Comparison of ENCODE assay signal across 8 cellular contexts in the genomic region with DNA sequence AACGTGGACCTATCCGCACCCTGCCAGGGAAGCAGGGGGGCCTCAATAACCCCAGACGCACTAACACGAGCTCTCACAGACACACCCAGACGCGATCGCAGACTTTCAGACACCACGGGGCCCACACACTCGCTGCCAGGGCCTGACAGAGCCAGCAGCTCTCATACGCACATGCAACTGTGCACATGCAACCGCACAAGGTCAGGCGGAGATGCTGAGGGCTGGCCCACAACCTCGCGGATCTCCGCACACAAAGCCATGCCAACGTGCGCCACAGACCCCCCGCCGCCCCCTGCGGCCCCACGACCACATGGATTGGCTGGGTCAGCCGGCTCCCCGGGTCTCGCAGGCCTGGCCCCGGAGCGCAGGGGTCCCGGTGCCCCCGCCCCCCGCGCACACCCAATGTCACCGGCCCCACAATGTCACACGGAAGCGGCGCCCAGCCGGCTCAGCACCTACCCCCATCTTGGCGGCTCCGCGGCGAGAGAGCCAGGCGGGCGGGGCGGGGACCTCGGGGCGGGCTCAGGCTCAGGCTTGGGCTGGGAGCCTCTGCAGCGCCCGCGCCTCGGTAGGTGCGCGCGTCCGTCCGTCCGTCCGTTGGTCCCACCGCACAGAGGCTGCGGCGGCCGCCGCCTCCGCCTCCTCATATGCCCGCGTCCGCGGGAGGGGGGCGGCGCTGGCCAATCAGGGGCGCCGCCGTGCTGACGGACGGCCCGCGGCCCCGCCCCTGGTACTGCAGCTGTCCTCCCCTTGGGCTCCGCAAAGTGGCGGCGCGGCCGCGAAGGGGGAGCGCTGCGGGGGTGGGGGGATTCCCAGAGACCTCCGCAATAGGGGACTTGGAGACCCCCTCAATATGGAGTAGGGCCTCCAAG. TPM values are rescaled to one million over a fixed set of nuclear protein-coding genes. Genes with fewer than 3 reads are reported as not detected.
DNase-seq lines count a peak whose midpoint lies in the region; ATAC-seq and TF ChIP-seq lines count a peak whose summit lies in the region.

A gene (minus strand): TSS at position 619 of the 872 bp plus-strand sequence. CDS start 154 bp downstream, at position 465.

- H3K4me3 Mint-ChIP-seq in activated CD4-positive, alpha-beta T cell treated with anti-CD3 and anti-CD28 coated beads, Interleukin-2, amount 10 ng/mL, durations not matched to agents 24 days and 14 days: peak within 1 kb of the TSS; percentile 71

- H3K27me3 Mint-ChIP-seq in activated CD4-positive, alpha-beta T cell treated with anti-CD3 and anti-CD28 coated beads, Interleukin-2, amount 10 ng/mL, durations not matched to agents 24 days and 14 days: peaks cover 44% of the 10 kb centered on the region

- no peaks in the 10 kb centered on the region for H3K36me3 Mint-ChIP-seq in activated CD4-positive, alpha-beta T cell treated with anti-CD3 and anti-CD28 coated beads, Interleukin-2, amount 10 ng/mL, durations not matched to agents 24 days and 14 days (ENCODE audit: low read depth)

- POLR2A ChIA-PET in AG04449 (lab: Yijun Ruan, JAX): no interaction called here

- CTCF ChIA-PET in AG04449 (lab: Yijun Ruan, JAX): no interaction called here

- no peak for TF ChIP-seq CTCF in AG04449 (IDR thresholded peaks at IDR 0.05; ENCODE audit: insufficient read depth, low read length, missing control alignments)

- H3K9me3 Mint-ChIP-seq in activated CD4-positive, alpha-beta T cell treated with anti-CD3 and anti-CD28 coated beads, Interleukin-2, amount 10 ng/mL, durations not matched to agents 24 days and 14 days: no peaks in the 10 kb centered on the region

- H3K27ac Mint-ChIP-seq in activated CD4-positive, alpha-beta T cell treated with anti-CD3 and anti-CD28 coated beads, Interleukin-2, amount 10 ng/mL, durations not matched to agents 24 days and 14 days: no peak within 1 kb of the TSS

- intact Hi-C loops in activated CD4-positive, alpha-beta T cell treated with anti-CD3 and anti-CD28 coated beads, Interleukin-2, amount 10 ng/mL, durations not matched to agents 24 days and 14 days (cut with micrococcal nuclease): no loop called here

- peaks cover 22% of the 10 kb centered on the region for H3K4me1 Mint-ChIP-seq in activated CD4-positive, alpha-beta T cell treated with anti-CD3 and anti-CD28 coated beads, Interleukin-2, amount 10 ng/mL, durations not matched to agents 24 days and 14 days

- H3K4me3 ChIP-seq in AG04449 (ENCODE audit: low read depth, low read length): peak within 1 kb of the TSS; percentile 39

- peak; percentile 62 for ATAC-seq in GM19397 (IDR thresholded peaks at IDR 0.05; ENCODE audit: unreplicated experiment)

- DNase-seq in AG04449 (ENCODE audit: low read depth, low spot score) (no peak), NCI-H460 (ENCODE audit: extremely low read depth, low read depth) (peak; percentile 25), ecto neural progenitor cell (ENCODE audit: low spot score) (peak; percentile 82), lung microvascular endothelial cell (ENCODE audit: low read depth in 2 of 2) (peak; percentile 48 to 51), ureter (ENCODE audit: low spot score) (no peak)
- peak; percentile 91 for DNase-seq in activated CD4-positive, alpha-beta T cell treated with anti-CD3 and anti-CD28 coated beads, Interleukin-2, amount 10 ng/mL, durations not matched to agents 24 days and 14 days
- DNase-seq in stimulated activated CD8-positive, alpha-beta memory T cell treated with anti-CD3 and anti-CD28 coated beads, Interleukin-15, amount 100 ng/mL, for 4 hours (ENCODE audit: low read depth in 2 of 2): peak; percentile 14 to 56

RNA-seq across cellular contexts. Expression of the gene that starts here (rescaled TPM):
- total RNA-seq in NCI-H460 (2014; rRNA removed; shearing (Covaris generic)): 0.52 TPM in 1 of 2 replicates, not detected in the other
- 0.29 and 0.58 TPM in 2 replicates for polyA plus RNA-seq in NCI-H460 (2014; cell fraction: nucleus; rRNA removed)
- 0.68 and 1.2 TPM in 2 replicates for total RNA-seq in activated CD4-positive, alpha-beta T cell treated with anti-CD3 and anti-CD28 coated beads, Interleukin-2, amount 10 ng/mL, durations not matched to agents 24 days and 14 days
- under 0.01 TPM in 1 of 2 replicates, not detected in the other for total RNA-seq in lung microvascular endothelial cell
- 0.52 TPM for total RNA-seq in ureter

Comparison
In these comparisons a context has a peak if more than half of its experiments do, and no peak if none do; other contexts are left out.
1. Peak in DNase-seq in NCI-H460; RNA of the gene not detected or under 1 TPM.
2. Peak in DNase-seq in lung microvascular endothelial cell; RNA of the gene not detected or under 1 TPM.
3. DNase-seq: peak in activated CD4-positive, alpha-beta T cell treated with anti-CD3 and anti-CD28 coated beads, Interleukin-2, amount 10 ng/mL, durations not matched to agents 24 days and 14 days (single experiment), ecto neural progenitor cell (single experiment) and stimulated activated CD8-positive, alpha-beta memory T cell treated with anti-CD3 and anti-CD28 coated beads, Interleukin-15, amount 100 ng/mL, for 4 hours (2 of 2); none in AG04449 (single experiment) and ureter (single experiment).